7 cellular contexts compared by ENCODE assay signal in genomic region chr9:75855509-75855908, GRCh38. TPM values are rescaled to one million over a fixed set of nuclear protein-coding genes. Genes with fewer than 3 reads are reported as not detected.
DNase-seq lines count a peak whose midpoint lies in the region; TF ChIP-seq lines count a peak whose summit lies in the region.

No MANE protein-coding gene starts in this region.

- intact Hi-C loops in esophagus muscularis mucosa (cut with DNase I) = loop anchor here (5.0 kb wide), 1 partner anchor 588 kb away; no protein-coding TSS in a partner anchor

- no peaks in the 10 kb centered on the region for H3K27me3 ChIP-seq in esophagus muscularis mucosa

- 55% methylated on average over 5 of the region's 5 CpGs for WGBS in esophagus muscularis mucosa

- DNase-seq in GM13977 (ENCODE audit: low spot score) (peak; percentile 16), NCI-H345 treated with DMSO at 0.1 percent for 48 hours (lab: John Stamatoyannopoulos, UW; ENCODE audit: unreplicated experiment) (peak; percentile 21), esophagus muscularis mucosa (ENCODE audit: extremely low spot score) (peak; percentile 12), skeletal muscle cell (ENCODE audit: low read depth) (peak; percentile 6), NCI-H2196 (lab: John Stamatoyannopoulos, UW; ENCODE audit: unreplicated experiment) (no peak), NK-92 (lab: John Stamatoyannopoulos, UW; ENCODE audit: unreplicated experiment) (no peak)
- no peak for DNase-seq in stimulated activated CD8-positive, alpha-beta memory T cell treated with anti-CD3 and anti-CD28 coated beads, Interleukin-4, amount 100 ng/mL, for 48 hours

- no peaks in the 10 kb centered on the region for H3K9me3 ChIP-seq in esophagus muscularis mucosa

- H3K4me3 ChIP-seq in esophagus muscularis mucosa (no peak overlapping the region), skeletal muscle cell (ENCODE audit: low read depth, low read length) (no peak overlapping the region)

- no peaks in the 10 kb centered on the region for H3K4me1 ChIP-seq in esophagus muscularis mucosa

- no peak for TF ChIP-seq POLR2A in esophagus muscularis mucosa (IDR thresholded peaks at IDR 0.05; ENCODE audit: low read depth)

- peak; percentile 30 for TF ChIP-seq CTCF in GM13977 (IDR thresholded peaks at IDR 0.05; ENCODE audit: extremely low read depth, insufficient read depth, missing control alignments)
- peak; percentile 18 to 36 (median 25) for TF ChIP-seq CTCF in esophagus muscularis mucosa (IDR thresholded peaks at IDR 0.05)

- H3K27ac ChIP-seq in esophagus muscularis mucosa (replicated peaks in 1 of 4) = no peak overlapping the region

- no peak for TF ChIP-seq EP300 in esophagus muscularis mucosa (IDR thresholded peaks at IDR 0.05)

- H3K36me3 ChIP-seq in esophagus muscularis mucosa = no peaks in the 10 kb centered on the region

- in situ Hi-C loops in GM13977 (cut with MboI; ENCODE audit: low pct_unique_long_range_greater_than_20kb, low sequenced_read_pairs, unreplicated experiment) = no loop called here

RNA-seq across cellular contexts. Expression of gene PCSK5, which starts 35.0 kb away (rescaled TPM):
- 10 to 100 TPM; 22.0 to 37.4 (median 27.8) TPM for total RNA-seq in esophagus muscularis mucosa

Comparison
In these comparisons a context has a peak if more than half of its experiments do, and no peak if none do; other contexts are left out.
1. DNase-seq: peak in GM13977 (single experiment), NCI-H345 treated with DMSO at 0.1 percent for 48 hours (single experiment), esophagus muscularis mucosa (single experiment) and skeletal muscle cell (single experiment); none in NCI-H2196 (single experiment), stimulated activated CD8-positive, alpha-beta memory T cell treated with anti-CD3 and anti-CD28 coated beads, Interleukin-4, amount 100 ng/mL, for 48 hours (single experiment) and NK-92 (single experiment).